ENCODE assay signal across 28 cellular contexts in genomic region chr3:160792445-160793039, GRCh38.
"Had no signal": no experiment of that assay in that cellular context is flagged by ENCODE, and none has a peak within 500 bp of the region (broad histone marks: within the 10 kb centered on the region; RNA-seq: fewer than 3 reads in every experiment).

No MANE protein-coding gene starts in this region.

- ATAC-seq: activated CD4-positive, CD25-positive, alpha-beta regulatory T cell treated with anti-CD3 and anti-CD28 coated beads, Interleukin-2, amount 50 U/mL, for 24 hours; activated CD8-positive, alpha-beta memory T cell treated with anti-CD3 and anti-CD28 coated beads, Interleukin-2, amount 10 ng/mL, durations not matched to agents 7 days and 5 days; activated CD8-positive, alpha-beta T cell treated with anti-CD3 and anti-CD28 coated beads, Interleukin-2, amount 10 ng/mL, durations not matched to agents 7 days and 5 days; activated naive CD8-positive, alpha-beta T cell treated with anti-CD3 and anti-CD28 coated beads, Interleukin-2, amount 50 U/mL, for 24 hours; effector memory CD8-positive, alpha-beta T cell; left lung had no signal

- H3K9me3 Mint-ChIP-seq: activated naive CD8-positive, alpha-beta T cell treated with anti-CD3 and anti-CD28 coated beads, Interleukin-2, amount 50 U/mL, for 24 hours; effector memory CD8-positive, alpha-beta T cell had no signal

- H3K27me3 ChIP-seq: left lung, right atrium auricular region, tibial nerve had no signal

- H3K4me3 ChIP-seq: left lung, lung, right atrium auricular region, smooth muscle cell, tibial nerve had no signal

- H3K27ac ChIP-seq: left lung, tibial nerve, WERI-Rb-1 had no signal

- H3K4me3 Mint-ChIP-seq: activated CD8-positive, alpha-beta memory T cell treated with anti-CD3 and anti-CD28 coated beads, Interleukin-2, amount 10 ng/mL, durations not matched to agents 7 days and 5 days; activated CD8-positive, alpha-beta T cell treated with anti-CD3 and anti-CD28 coated beads, Interleukin-2, amount 10 ng/mL, durations not matched to agents 7 days and 5 days; activated naive CD4-positive, alpha-beta T cell treated with anti-CD3 and anti-CD28 coated beads, Interleukin-2, amount 50 U/mL, for 24 hours; activated naive CD8-positive, alpha-beta T cell treated with anti-CD3 and anti-CD28 coated beads, Interleukin-2, amount 50 U/mL, for 24 hours; effector memory CD8-positive, alpha-beta T cell had no signal

- H3K27me3 Mint-ChIP-seq: activated naive CD4-positive, alpha-beta T cell treated with anti-CD3 and anti-CD28 coated beads, Interleukin-2, amount 50 U/mL, for 24 hours; activated naive CD8-positive, alpha-beta T cell treated with anti-CD3 and anti-CD28 coated beads, Interleukin-2, amount 50 U/mL, for 24 hours; effector memory CD8-positive, alpha-beta T cell had no signal

- H3K27ac Mint-ChIP-seq: activated CD8-positive, alpha-beta memory T cell treated with anti-CD3 and anti-CD28 coated beads, Interleukin-2, amount 10 ng/mL, durations not matched to agents 7 days and 5 days; activated CD8-positive, alpha-beta T cell treated with anti-CD3 and anti-CD28 coated beads, Interleukin-2, amount 10 ng/mL, durations not matched to agents 7 days and 5 days; activated naive CD4-positive, alpha-beta T cell treated with anti-CD3 and anti-CD28 coated beads, Interleukin-2, amount 50 U/mL, for 24 hours; activated naive CD8-positive, alpha-beta T cell treated with anti-CD3 and anti-CD28 coated beads, Interleukin-2, amount 50 U/mL, for 24 hours; activated T-helper 2 cell treated with anti-CD3 and anti-CD28 coated beads, Interferon-gamma antibody, Interleukin-2, Interleukin-4, amounts not matched to agents 10 μg/mL and 5 μg/mL and 100 μg/mL, durations not matched to agents 14 hours and 24 hours and 36 hours; effector memory CD8-positive, alpha-beta T cell had no signal

- H3K4me1 Mint-ChIP-seq: activated naive CD8-positive, alpha-beta T cell treated with anti-CD3 and anti-CD28 coated beads, Interleukin-2, amount 50 U/mL, for 24 hours had no signal

- H3K4me2 ChIP-seq: smooth muscle cell had no signal

- DNase-seq: activated CD4-positive, alpha-beta T cell treated with anti-CD3 and anti-CD28 coated beads, Interleukin-2, amount 50 U/mL, for 1 hour; activated CD8-positive, alpha-beta memory T cell treated with anti-CD3 and anti-CD28 coated beads, Interleukin-2, amount 10 ng/mL, durations not matched to agents 7 days and 5 days; activated CD8-positive, alpha-beta T cell treated with anti-CD3 and anti-CD28 coated beads, Interleukin-2, amount 10 ng/mL, durations not matched to agents 7 days and 5 days; activated naive CD8-positive, alpha-beta T cell treated with anti-CD3 and anti-CD28 coated beads, Interleukin-2, amount 50 U/mL, for 24 hours; activated T-cell treated with anti-CD3 and anti-CD28 coated beads, Interleukin-2, amount 50 U/mL, for 48 hours; amygdala; caudate nucleus; cortex of kidney; effector memory CD8-positive, alpha-beta T cell; erythroblast; head of caudate nucleus; hippocampal formation; kidney; left lung; nucleus accumbens; stimulated activated CD4-positive, alpha-beta T cell treated with anti-CD3 and anti-CD28 coated beads, Interleukin-1b, Interleukin-23, amount 100 ng/mL, for 48 hours; stimulated activated CD4-positive, alpha-beta T cell treated with anti-CD3 and anti-CD28 coated beads, Interleukin-4, amount 100 ng/mL, for 4 hours; stimulated activated CD8-positive, alpha-beta memory T cell treated with anti-CD3 and anti-CD28 coated beads, Interleukin-4, amount 100 ng/mL, for 48 hours; stimulated activated naive CD4-positive, alpha-beta T cell treated with Interleukin-2 at 50 U/mL for 16 hours; T-helper 9 cell; WERI-Rb-1 had no signal

- H3K36me3 ChIP-seq: left lung, right atrium auricular region, tibial nerve, WERI-Rb-1 had no signal
